9 cellular contexts compared by ENCODE assay signal in genomic region chr10:33005322-33006282, GRCh38. TPM values are rescaled to one million over a fixed set of nuclear protein-coding genes. Genes with fewer than 3 reads are reported as not detected.
DNase-seq lines count a peak whose midpoint lies in the region; ATAC-seq and TF ChIP-seq lines count a peak whose summit lies in the region.
"Had no signal": no experiment of that assay in that cellular context is flagged by ENCODE, and none has a peak within 500 bp of the region (broad histone marks: within the 10 kb centered on the region; RNA-seq: fewer than 3 reads in every experiment).

No MANE protein-coding gene starts in this region.

- H3K9me3 Mint-ChIP-seq in activated CD4-positive, alpha-beta T cell treated with anti-CD3 and anti-CD28 coated beads for 36 hours (ENCODE audit: low read depth) = no peaks in the 10 kb centered on the region
- H3K9me3 Mint-ChIP-seq in activated naive CD8-positive, alpha-beta T cell (ENCODE audit: low read depth) = no peaks in the 10 kb centered on the region
- H3K9me3 Mint-ChIP-seq in osteocyte (ENCODE audit: unreplicated experiment) = no peaks in the 10 kb centered on the region

- H3K27me3 ChIP-seq in Panc1 (ENCODE audit: control insufficient read depth, insufficient read depth, low read length) = no peaks in the 10 kb centered on the region

- TF ChIP-seq CTCF in Panc1 (IDR thresholded peaks at IDR 0.05) (no peak), osteocyte (IDR thresholded peaks at IDR 0.05) (no peak)

- H3K4me3 Mint-ChIP-seq in activated CD4-positive, alpha-beta T cell treated with anti-CD3 and anti-CD28 coated beads for 36 hours = peak overlapping the region; percentile 59
- peak overlapping the region; percentile 75 for H3K4me3 Mint-ChIP-seq in activated naive CD8-positive, alpha-beta T cell
- peak overlapping the region; percentile 81 for H3K4me3 Mint-ChIP-seq in osteocyte (ENCODE audit: unreplicated experiment)

- peaks cover 14% of the 10 kb centered on the region; the same call in 1 of the 2 replicates for H3K9me3 ChIP-seq in Panc1 (ENCODE audit: control insufficient read depth, insufficient read depth, low read depth, low read length)

- H3K27me3 Mint-ChIP-seq in activated CD4-positive, alpha-beta T cell treated with anti-CD3 and anti-CD28 coated beads for 36 hours = peaks cover 7% of the 10 kb centered on the region
- peaks cover 10% of the 10 kb centered on the region for H3K27me3 Mint-ChIP-seq in activated naive CD8-positive, alpha-beta T cell
- no peaks in the 10 kb centered on the region for H3K27me3 Mint-ChIP-seq in osteocyte (ENCODE audit: unreplicated experiment)

- peak; percentile 79 for ATAC-seq in activated CD4-positive, alpha-beta T cell treated with anti-CD3 and anti-CD28 coated beads for 36 hours
- ATAC-seq in HG03342 (IDR thresholded peaks at IDR 0.05; ENCODE audit: unreplicated experiment) (peak; percentile 60), Panc1 (peak; percentile 86), Right ventricle myocardium superior (ENCODE audit: poor library complexity) (peak; percentile 97)

- no peaks in the 10 kb centered on the region for H3K36me3 Mint-ChIP-seq in activated CD4-positive, alpha-beta T cell treated with anti-CD3 and anti-CD28 coated beads for 36 hours (ENCODE audit: low read depth)
- peaks cover under 1% of the 10 kb centered on the region for H3K36me3 Mint-ChIP-seq in activated naive CD8-positive, alpha-beta T cell
- H3K36me3 Mint-ChIP-seq in osteocyte (ENCODE audit: unreplicated experiment) = no peaks in the 10 kb centered on the region

- H3K27ac Mint-ChIP-seq in activated CD4-positive, alpha-beta T cell treated with anti-CD3 and anti-CD28 coated beads for 36 hours = no peak overlapping the region
- peak overlapping the region; percentile 2 for H3K27ac Mint-ChIP-seq in activated naive CD8-positive, alpha-beta T cell
- H3K27ac Mint-ChIP-seq in osteocyte (ENCODE audit: unreplicated experiment) = peak overlapping the region; percentile 95

- DNase-seq in activated CD4-positive, alpha-beta T cell treated with anti-CD3 and anti-CD28 coated beads for 36 hours = peak; percentile 69
- DNase-seq in activated CD4-positive, alpha-beta T cell treated with anti-CD3 and anti-CD28 coated beads for 1 hour = no peak
- peak; percentile 88 for DNase-seq in Panc1 (ENCODE audit: low read depth, low spot score)
- DNase-seq in Right ventricle myocardium superior = peak; percentile 86
- peak; percentile 92 for DNase-seq in osteocyte (ENCODE audit: extremely low spot score, unreplicated experiment)
- DNase-seq in NCI-H1930 (lab: John Stamatoyannopoulos, UW) = no peak
- DNase-seq: DND-41 had no signal

- H3K4me1 Mint-ChIP-seq in activated CD4-positive, alpha-beta T cell treated with anti-CD3 and anti-CD28 coated beads for 36 hours = peaks cover 41% of the 10 kb centered on the region
- H3K4me1 Mint-ChIP-seq in activated naive CD8-positive, alpha-beta T cell (ENCODE audit: low read depth) = peaks cover 33% of the 10 kb centered on the region
- H3K4me1 Mint-ChIP-seq in osteocyte (ENCODE audit: unreplicated experiment) = peaks cover 31% of the 10 kb centered on the region

- peaks cover 47% of the 10 kb centered on the region for H3K4me1 ChIP-seq in Panc1 (ENCODE audit: control insufficient read depth, insufficient read depth, low read length)

- CTCF ChIA-PET in activated CD4-positive, alpha-beta T cell treated with anti-CD3 and anti-CD28 coated beads for 36 hours (lab: Charles Lee) = interaction anchor here (1.1 kb wide), 1 partner anchor 187 kb away, joined by 3 read pairs; no protein-coding TSS in a partner anchor
- CTCF ChIA-PET in Panc1 (lab: Charles Lee) = no interaction called here

- intact Hi-C loops in activated CD4-positive, alpha-beta T cell treated with anti-CD3 and anti-CD28 coated beads for 36 hours (cut with DNase I, micrococcal nuclease) = loop anchor here (1.0 to 5.0 kb wide), 6 partner anchors 25 to 758 kb away; partner anchors contain the start of gene ITGB1 (in 1 of the 2)
- intact Hi-C loops in Panc1 (cut with micrococcal nuclease; ENCODE audit: unreplicated experiment) = loop anchor here (2.0 to 5.0 kb wide), 2 partner anchors 23 to 43 kb away; no protein-coding TSS in a partner anchor
- intact Hi-C loops in Right ventricle myocardium superior (cut with DNase I) = loop anchor here (10.0 kb wide), 1 partner anchor 51 kb away; the partner anchor contains the start of gene ITGB1

- POLR2A ChIA-PET in activated CD4-positive, alpha-beta T cell treated with anti-CD3 and anti-CD28 coated beads for 36 hours (lab: Charles Lee) = interaction anchor here (0.6 kb wide), 1 partner anchor 1958 kb away, joined by 4 read pairs; no protein-coding TSS in a partner anchor
- POLR2A ChIA-PET in Panc1 (lab: Charles Lee) = interaction anchor here (0.6 to 0.8 kb wide), 3 partner anchors 50 to 63 kb away, joined by 3 to 8 read pairs (median 3); no protein-coding TSS in a partner anchor

- H3K36me3 ChIP-seq in Panc1 (ENCODE audit: control insufficient read depth, insufficient read depth, low read length) = no peaks in the 10 kb centered on the region

- peak overlapping the region; percentile 40 to 54 for H3K4me3 ChIP-seq in Panc1 (ENCODE audit: low read depth in 2 of 2, low read length in 2 of 2)

- BruUV-seq in Panc1 (replicated peaks; lab: Mats Ljungman, UMichigan) = TSS peak; percentile 83

- peak overlapping the region; percentile 98 for H3K27ac ChIP-seq in Panc1 (ENCODE audit: low read length)

- in situ Hi-C loops in Panc1 (cut with HindIII; ENCODE audit: low pct_unique_long_range_greater_than_20kb, low sequenced_read_pairs) = no loop called here

RNA-seq across cellular contexts. Expression of gene ITGB1, which starts 47.6 kb away (rescaled TPM):
- 10 to 100 TPM; 57.6 to 68.9 TPM for total RNA-seq in activated CD4-positive, alpha-beta T cell treated with anti-CD3 and anti-CD28 coated beads for 36 hours
- total RNA-seq in Panc1 (2021; ENCODE audit: unreplicated experiment) (803 TPM), Right ventricle myocardium superior (458 TPM), osteocyte (943 and 946 TPM in 2 replicates)
- 484 TPM for polyA plus RNA-seq in Panc1 (2012; ENCODE audit: insufficient read length)

Comparison
In these comparisons a context has a peak if more than half of its experiments do, and no peak if none do; other contexts are left out.
1. DNase-seq: peak in activated CD4-positive, alpha-beta T cell treated with anti-CD3 and anti-CD28 coated beads for 36 hours (single experiment), Panc1 (single experiment), Right ventricle myocardium superior (single experiment) and osteocyte (single experiment); none in activated CD4-positive, alpha-beta T cell treated with anti-CD3 and anti-CD28 coated beads for 1 hour (single experiment) and NCI-H1930 (0 of 2).
2. Peak in every context shown above with its lines, with median percentiles within 50 percentile points of each other: ATAC-seq and H3K4me3 Mint-ChIP-seq.